8 cellular contexts compared by ENCODE assay signal in genomic region chr20:13638496-13639477, GRCh38. TPM values are rescaled to one million over a fixed set of nuclear protein-coding genes. Genes with fewer than 3 reads are reported as not detected.
A peak's percentile ranks its signal among the peaks of the same experiment; 100 is the strongest.
DNase-seq lines count a peak whose midpoint lies in the region; ATAC-seq and TF ChIP-seq lines count a peak whose summit lies in the region.

Gene TASP1, minus strand, starts transcription at chr20:13638932. Its CDS starts 8,854 bp downstream, at chr20:13630078.

- H3K9me3 Mint-ChIP-seq in CD4-positive, CD25-positive, alpha-beta regulatory T cell = peaks cover 0 to 2% (median 0%) of the 10 kb centered on the region in 7 donors
- no peaks in the 10 kb centered on the region for H3K9me3 Mint-ChIP-seq in activated CD8-positive, alpha-beta T cell treated with anti-CD3 and anti-CD28 coated beads for 36 hours

- intact Hi-C loops in activated CD8-positive, alpha-beta T cell treated with anti-CD3 and anti-CD28 coated beads for 36 hours (cut with micrococcal nuclease) = loop anchor here (10.0 kb wide), 1 partner anchor 136 kb away; no protein-coding TSS in a partner anchor
- intact Hi-C loops in lower lobe of right lung (cut with DNase I) = no loop called here

- H3K27ac ChIP-seq in CD4-positive, CD25-positive, alpha-beta regulatory T cell (ENCODE audit: insufficient read depth, low read length, poor library complexity, severe bottlenecking) = peak within 1 kb of the TSS; percentile 75
- H3K27ac ChIP-seq in ectodermal cell (ENCODE audit: insufficient read depth, low read depth, low read length, poor library complexity, severe bottlenecking) = peak within 1 kb of the TSS; percentile 87
- H3K27ac ChIP-seq in lower lobe of right lung = peak within 1 kb of the TSS; percentile 85

- peak within 1 kb of the TSS; percentile 85 to 93 (median 90) for H3K4me3 Mint-ChIP-seq in CD4-positive, CD25-positive, alpha-beta regulatory T cell
- H3K4me3 Mint-ChIP-seq in activated CD8-positive, alpha-beta T cell treated with anti-CD3 and anti-CD28 coated beads for 36 hours = peak within 1 kb of the TSS; percentile 90

- 4 to 5% methylated on average over 58 to 59 of the region's 59 CpGs for WGBS in ectodermal cell, 2 experiments

- peak; percentile 96 to 97 (median 97) for DNase-seq in CD4-positive, CD25-positive, alpha-beta regulatory T cell
- DNase-seq in NCI-H82 treated with DMSO at 0.1 percent for 48 hours (lab: John Stamatoyannopoulos, UW; ENCODE audit: unreplicated experiment) (peak; percentile 85), lower lobe of right lung (peak; percentile 98)
- DNase-seq in activated CD8-positive, alpha-beta T cell treated with anti-CD3 and anti-CD28 coated beads for 36 hours = peak; percentile 98
- DNase-seq in stimulated activated CD4-positive, alpha-beta T cell treated with anti-CD3 and anti-CD28 coated beads, TNF-alpha, amount 100 ng/mL, for 24 hours (ENCODE audit: low read depth in 3 of 3) = peak; percentile 87 to 95 (median 92)

- H3K9me3 ChIP-seq in CD4-positive, CD25-positive, alpha-beta regulatory T cell (ENCODE audit: control insufficient read depth in 2 of 2, low read length in 2 of 2) = no peaks in the 10 kb centered on the region
- no peaks in the 10 kb centered on the region for H3K9me3 ChIP-seq in ectodermal cell (ENCODE audit: control insufficient read depth, low read length)
- H3K9me3 ChIP-seq in lower lobe of right lung = no peaks in the 10 kb centered on the region

- peak; percentile 100 for ATAC-seq in CD4-positive, CD25-positive, alpha-beta regulatory T cell (ENCODE audit: low read depth in 2 of 2)
- ATAC-seq in GM19438 (IDR thresholded peaks at IDR 0.05; ENCODE audit: low read depth, unreplicated experiment) (peak; percentile 100), HG03575 (IDR thresholded peaks at IDR 0.05; ENCODE audit: extremely low read depth, insufficient number of reproducible peaks, low FRiP score, unreplicated experiment) (peak; percentile 97), lower lobe of right lung (peak; percentile 100)
- peak; percentile 99 for ATAC-seq in activated CD8-positive, alpha-beta T cell treated with anti-CD3 and anti-CD28 coated beads for 36 hours

- peaks cover 11% of the 10 kb centered on the region for H3K27me3 Mint-ChIP-seq in CD4-positive, CD25-positive, alpha-beta regulatory T cell
- H3K27me3 Mint-ChIP-seq in activated CD8-positive, alpha-beta T cell treated with anti-CD3 and anti-CD28 coated beads for 36 hours = peaks cover 2% of the 10 kb centered on the region

- peaks cover 16% of the 10 kb centered on the region for H3K4me1 ChIP-seq in CD4-positive, CD25-positive, alpha-beta regulatory T cell (ENCODE audit: control insufficient read depth, insufficient read depth, low read length, poor library complexity, severe bottlenecking)
- no peaks in the 10 kb centered on the region for H3K4me1 ChIP-seq in ectodermal cell (ENCODE audit: control insufficient read depth, insufficient read depth, low read length)
- peaks cover 11% of the 10 kb centered on the region for H3K4me1 ChIP-seq in lower lobe of right lung

- H3K4me3 ChIP-seq in CD4-positive, CD25-positive, alpha-beta regulatory T cell (ENCODE audit: low read depth, low read length) = peak within 1 kb of the TSS; percentile 89
- H3K4me3 ChIP-seq in ectodermal cell (ENCODE audit: insufficient read depth, low read depth, low read length) = peak within 1 kb of the TSS; percentile 95
- H3K4me3 ChIP-seq in lower lobe of right lung = peak within 1 kb of the TSS; percentile 85

- POLR2A ChIA-PET in activated CD8-positive, alpha-beta T cell treated with anti-CD3 and anti-CD28 coated beads for 36 hours (lab: Charles Lee) = interaction anchor here (0.8 kb wide), 1 partner anchor 727 kb away, joined by 3 read pairs; no protein-coding TSS in a partner anchor

- no peaks in the 10 kb centered on the region for H3K27me3 ChIP-seq in CD4-positive, CD25-positive, alpha-beta regulatory T cell (ENCODE audit: control insufficient read depth, insufficient read depth, low read length)
- H3K27me3 ChIP-seq in ectodermal cell (ENCODE audit: control insufficient read depth, insufficient read depth, low read length, poor library complexity, severe bottlenecking) (no peaks in the 10 kb centered on the region), lower lobe of right lung (ENCODE audit: low read depth) (no peaks in the 10 kb centered on the region)

- CTCF ChIA-PET in activated CD8-positive, alpha-beta T cell treated with anti-CD3 and anti-CD28 coated beads for 36 hours (lab: Charles Lee) = no interaction called here

- H3K4me1 Mint-ChIP-seq in CD4-positive, CD25-positive, alpha-beta regulatory T cell = peaks cover 10 to 27% (median 20%) of the 10 kb centered on the region in 4 donors
- H3K4me1 Mint-ChIP-seq in activated CD8-positive, alpha-beta T cell treated with anti-CD3 and anti-CD28 coated beads for 36 hours (ENCODE audit: low read depth) = peaks cover 22% of the 10 kb centered on the region

- TF ChIP-seq CTCF in activated CD8-positive, alpha-beta T cell treated with anti-CD3 and anti-CD28 coated beads for 36 hours (IDR thresholded peaks at IDR 0.05) = no peak
- TF ChIP-seq CTCF in lower lobe of right lung (IDR thresholded peaks at IDR 0.05) = no peak

- no peaks in the 10 kb centered on the region for H3K36me3 ChIP-seq in CD4-positive, CD25-positive, alpha-beta regulatory T cell (ENCODE audit: control insufficient read depth, insufficient read depth, low read length)
- no peaks in the 10 kb centered on the region for H3K36me3 ChIP-seq in ectodermal cell (ENCODE audit: control insufficient read depth, insufficient read depth, low read length)
- H3K36me3 ChIP-seq in lower lobe of right lung = no peaks in the 10 kb centered on the region

- H3K36me3 Mint-ChIP-seq in CD4-positive, CD25-positive, alpha-beta regulatory T cell = peaks cover 4% of the 10 kb centered on the region
- H3K36me3 Mint-ChIP-seq in activated CD8-positive, alpha-beta T cell treated with anti-CD3 and anti-CD28 coated beads for 36 hours (ENCODE audit: low read depth) = peaks cover 8% of the 10 kb centered on the region

- peak within 1 kb of the TSS; percentile 58 to 90 (median 86) for H3K27ac Mint-ChIP-seq in CD4-positive, CD25-positive, alpha-beta regulatory T cell
- peak within 1 kb of the TSS; percentile 70 for H3K27ac Mint-ChIP-seq in activated CD8-positive, alpha-beta T cell treated with anti-CD3 and anti-CD28 coated beads for 36 hours

RNA-seq across cellular contexts. Expression of gene TASP1, which starts in this region (rescaled TPM):
- total RNA-seq in CD4-positive, CD25-positive, alpha-beta regulatory T cell = 19.0 TPM
- 10 to 100 TPM in 3 of 4 donors, 1 to 10 TPM in 1; 9.5 to 13.6 (median 11.8) TPM for polyA plus RNA-seq in CD4-positive, CD25-positive, alpha-beta regulatory T cell
- 1 to 10 TPM; 8.7 to 8.8 TPM for total RNA-seq in activated CD8-positive, alpha-beta T cell treated with anti-CD3 and anti-CD28 coated beads for 36 hours
- polyA plus RNA-seq in ectodermal cell (2013, experiment 1 of 4) = 5.3 TPM
- polyA plus RNA-seq in ectodermal cell (2013, experiment 2 of 4) = 6.2 TPM
- 3.8 TPM for polyA plus RNA-seq in ectodermal cell (2013, experiment 3 of 4)
- 5.6 TPM for polyA plus RNA-seq in ectodermal cell (2013, experiment 4 of 4)
- total RNA-seq in lower lobe of right lung = 14.3 TPM

Comparison
In these comparisons a context has a peak if more than half of its experiments do, and no peak if none do; other contexts are left out.
1. Peak in every context shown above with its lines: DNase-seq, ATAC-seq, H3K4me3 ChIP-seq and H3K27ac ChIP-seq.